14 cellular contexts compared by ENCODE assay signal in the genomic region with DNA sequence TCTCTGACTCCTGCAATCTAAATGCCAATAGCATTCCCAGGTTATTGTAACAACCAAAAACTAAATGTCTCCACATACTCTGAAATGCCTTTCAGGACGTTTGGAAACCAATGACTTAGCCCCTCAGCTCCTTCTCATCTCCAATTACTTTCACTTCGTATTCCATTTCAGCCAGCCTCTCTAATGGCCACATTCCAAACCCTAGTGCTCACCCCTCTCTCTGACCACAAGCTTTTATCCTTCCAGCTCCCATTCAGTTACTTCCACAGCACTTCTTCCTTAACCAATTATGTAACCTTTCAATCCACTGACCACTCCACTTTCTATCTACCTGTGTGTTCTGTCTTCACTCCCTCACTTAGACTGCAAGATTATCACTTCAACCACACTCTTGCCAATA.
DNase-seq lines count a peak whose midpoint lies in the region; ATAC-seq and TF ChIP-seq lines count a peak whose summit lies in the region.
"Had no signal": no experiment of that assay in that cellular context is flagged by ENCODE, and none has a peak within 500 bp of the region (broad histone marks: within the 10 kb centered on the region; RNA-seq: fewer than 3 reads in every experiment).

No MANE protein-coding gene starts in this region.

- no peak for TF ChIP-seq CTCF in epithelial cell of esophagus (IDR thresholded peaks at IDR 0.05; ENCODE audit: insufficient read depth, low read depth, low read length, missing control alignments)

- H3K36me3 Mint-ChIP-seq in activated naive CD4-positive, alpha-beta T cell treated with anti-CD3 and anti-CD28 coated beads, Interleukin-2, amount 10 ng/mL, durations not matched to agents 7 days and 5 days: peaks cover 43% of the 10 kb centered on the region

- H3K4me1 Mint-ChIP-seq in activated naive CD4-positive, alpha-beta T cell treated with anti-CD3 and anti-CD28 coated beads, Interleukin-2, amount 10 ng/mL, durations not matched to agents 7 days and 5 days: peaks cover 42% of the 10 kb centered on the region

- no peaks in the 10 kb centered on the region for H3K9me3 Mint-ChIP-seq in activated naive CD4-positive, alpha-beta T cell treated with anti-CD3 and anti-CD28 coated beads, Interleukin-2, amount 10 ng/mL, durations not matched to agents 7 days and 5 days

- H3K4me1 ChIP-seq in NT2/D1 (ENCODE audit: insufficient read depth, insufficient read length): no peaks in the 10 kb centered on the region
- H3K4me1 ChIP-seq: BE2C had no signal

- H3K36me3 ChIP-seq in NT2/D1 (ENCODE audit: insufficient read depth, insufficient read length, low read length): peaks cover 68% of the 10 kb centered on the region

- no peak overlapping the region for H3K4me3 Mint-ChIP-seq in activated naive CD4-positive, alpha-beta T cell treated with anti-CD3 and anti-CD28 coated beads, Interleukin-2, amount 10 ng/mL, durations not matched to agents 7 days and 5 days

- no peak for ATAC-seq in HG03378 (IDR thresholded peaks at IDR 0.05; ENCODE audit: unreplicated experiment)
- ATAC-seq: K562, sciatic nerve had no signal

- DNase-seq in activated naive CD4-positive, alpha-beta T cell treated with anti-CD3 and anti-CD28 coated beads, Interleukin-2, amount 10 ng/mL, durations not matched to agents 7 days and 5 days: no peak
- no peak for DNase-seq in activated naive CD4-positive, alpha-beta T cell treated with anti-CD3 and anti-CD28 coated beads, Interleukin-2, amount 50 U/mL, for 16 hours
- DNase-seq in NT2/D1 (ENCODE audit: low read depth, low spot score) (peak; percentile 42), epithelial cell of esophagus (ENCODE audit: low read depth) (peak; percentile 67), skeletal muscle cell (ENCODE audit: low read depth) (peak; percentile 79), NCI-H2196 (lab: John Stamatoyannopoulos, UW; ENCODE audit: unreplicated experiment) (no peak)
- DNase-seq in NK-92 treated with Interleukin-12 subunit alpha and Interleukin-12 subunit beta, amount 100 ng/mL, for 24 hours (lab: John Stamatoyannopoulos, UW): no peak
- DNase-seq: activated CD4-positive, alpha-beta T cell treated with anti-CD3 and anti-CD28 coated beads for 48 hours; BE2C; central memory CD4-positive, alpha-beta T cell; stimulated activated naive CD4-positive, alpha-beta T cell treated with Interleukin-2 at 50 U/mL for 16 hours had no signal

- peak overlapping the region; percentile 20 for H3K27ac Mint-ChIP-seq in activated naive CD4-positive, alpha-beta T cell treated with anti-CD3 and anti-CD28 coated beads, Interleukin-2, amount 10 ng/mL, durations not matched to agents 7 days and 5 days

- CTCF ChIA-PET in activated naive CD4-positive, alpha-beta T cell treated with anti-CD3 and anti-CD28 coated beads, Interleukin-2, amount 10 ng/mL, durations not matched to agents 7 days and 5 days (lab: Charles Lee): no interaction called here

- H3K27me3 ChIP-seq in NT2/D1 (ENCODE audit: insufficient read depth, insufficient read length): no peaks in the 10 kb centered on the region
- H3K27me3 ChIP-seq: BE2C had no signal

- H3K27me3 Mint-ChIP-seq in activated naive CD4-positive, alpha-beta T cell treated with anti-CD3 and anti-CD28 coated beads, Interleukin-2, amount 10 ng/mL, durations not matched to agents 7 days and 5 days: no peaks in the 10 kb centered on the region

- H3K4me3 ChIP-seq in NT2/D1 (ENCODE audit: insufficient read length, low read depth) (no peak overlapping the region), epithelial cell of esophagus (ENCODE audit: low read length) (no peak overlapping the region), skeletal muscle cell (ENCODE audit: low read depth, low read length) (peak overlapping the region; percentile 12)
- H3K4me3 ChIP-seq: K562 had no signal

- H3K9ac ChIP-seq in NT2/D1 (ENCODE audit: insufficient read length, low read depth): no peak overlapping the region

- no peaks in the 10 kb centered on the region for H3K9me3 ChIP-seq in NT2/D1 (ENCODE audit: insufficient read depth, low read length)
- H3K9me3 ChIP-seq: BE2C had no signal

Comparison
In these comparisons a context has a peak if more than half of its experiments do, and no peak if none do; other contexts are left out.
1. DNase-seq: peak in NT2/D1 (single experiment), epithelial cell of esophagus (single experiment) and skeletal muscle cell (single experiment); none in activated naive CD4-positive, alpha-beta T cell treated with anti-CD3 and anti-CD28 coated beads, Interleukin-2, amount 10 ng/mL, durations not matched to agents 7 days and 5 days (single experiment), activated naive CD4-positive, alpha-beta T cell treated with anti-CD3 and anti-CD28 coated beads, Interleukin-2, amount 50 U/mL, for 16 hours (single experiment), NCI-H2196 (single experiment) and NK-92 treated with Interleukin-12 subunit alpha and Interleukin-12 subunit beta, amount 100 ng/mL, for 24 hours (single experiment).